Comparison of ENCODE assay signal across 11 cellular contexts in the genomic region with DNA sequence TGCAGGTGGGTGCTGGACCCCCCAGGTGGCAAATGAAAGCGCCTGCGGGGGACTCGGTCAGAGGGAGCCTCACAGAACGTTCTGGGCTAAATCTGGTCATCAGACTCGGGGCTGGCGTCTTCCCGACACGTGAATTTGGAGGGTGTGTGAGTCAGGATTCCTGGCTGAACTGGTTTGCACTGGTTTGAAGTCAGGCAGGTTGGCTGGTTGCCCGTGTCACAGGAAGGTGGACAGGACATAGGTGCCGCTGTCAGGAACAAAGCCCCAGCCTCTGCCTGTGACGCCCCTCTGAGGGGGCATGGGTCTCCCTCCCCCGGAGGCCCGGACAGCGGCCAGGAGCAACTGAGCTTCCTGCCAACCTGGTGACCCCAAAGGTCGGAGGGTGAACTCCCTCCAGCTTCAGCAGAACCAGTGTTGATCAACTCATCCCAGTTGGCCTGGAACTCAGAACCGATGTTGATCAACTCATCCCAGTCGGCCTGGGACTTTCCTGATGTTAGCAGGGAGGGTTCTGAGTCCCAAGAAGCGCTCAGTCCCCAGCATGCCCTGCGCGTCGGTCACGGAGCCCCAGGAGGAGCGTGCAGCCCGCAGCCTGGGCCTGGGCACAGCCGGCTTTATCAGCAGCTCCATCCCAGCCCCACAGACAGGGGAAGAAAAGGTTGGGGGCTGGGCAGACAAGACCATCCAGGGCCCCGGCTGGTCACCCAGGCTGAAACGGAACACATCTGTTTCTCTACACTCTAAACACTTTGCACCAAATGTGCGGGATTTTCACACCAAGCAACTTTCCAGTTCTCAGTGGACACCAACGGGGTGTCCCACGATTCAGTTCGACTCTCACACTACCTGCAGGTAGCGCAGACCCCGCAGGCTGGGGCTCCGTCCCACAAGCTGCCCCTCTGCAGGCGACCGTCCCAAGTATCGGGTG. TPM values are rescaled to one million over a fixed set of nuclear protein-coding genes. Genes with fewer than 3 reads are reported as not detected.
DNase-seq lines count a peak whose midpoint lies in the region; TF ChIP-seq lines count a peak whose summit lies in the region.
"Had no signal": no experiment of that assay in that cellular context is flagged by ENCODE, and none has a peak within 500 bp of the region (broad histone marks: within the 10 kb centered on the region; RNA-seq: fewer than 3 reads in every experiment).

No MANE protein-coding gene starts in this region.

- H2AK5ac ChIP-seq in mesenchymal stem cell (ENCODE audit: low read length, severe bottlenecking): no peak overlapping the region

- TF ChIP-seq CTCF in adrenal gland (IDR thresholded peaks at IDR 0.05) (no peak), lower leg skin (IDR thresholded peaks at IDR 0.05) (no peak), thyroid gland (IDR thresholded peaks at IDR 0.05) (no peak), GM13977 (IDR thresholded peaks at IDR 0.05; ENCODE audit: extremely low read depth, insufficient read depth, missing control alignments) (no peak)

- H2BK12ac ChIP-seq in mesenchymal stem cell (ENCODE audit: low read length in 2 of 2): no peak overlapping the region

- H3K14ac ChIP-seq in mesenchymal stem cell (ENCODE audit: low read length in 2 of 2): no peak overlapping the region

- in situ Hi-C loops in GM13977 (cut with MboI; ENCODE audit: low pct_unique_long_range_greater_than_20kb, low sequenced_read_pairs, unreplicated experiment): no loop called here

- intact Hi-C loops in adrenal gland (cut with DNase I) (no loop called here), lower leg skin (cut with DNase I; ENCODE audit: low total_unique reads) (no loop called here), thyroid gland (cut with DNase I) (no loop called here)

- no peak overlapping the region for H2BK15ac ChIP-seq in mesenchymal stem cell (ENCODE audit: low read depth, poor library complexity, severe bottlenecking)

- no peak overlapping the region for H2BK5ac ChIP-seq in mesenchymal stem cell (ENCODE audit: low read depth, low read length, poor library complexity, severe bottlenecking)

- no peak overlapping the region for H3K23ac ChIP-seq in mesenchymal stem cell (ENCODE audit: low read length in 2 of 2)

- no peak overlapping the region for H3K18ac ChIP-seq in mesenchymal stem cell (ENCODE audit: low read depth in 1 of 2, low read length in 2 of 2)

- H3K4me2 ChIP-seq in mesenchymal stem cell (ENCODE audit: low read length, poor library complexity, severe bottlenecking): no peak overlapping the region

- H3K27me3 ChIP-seq in adrenal gland (no peaks in the 10 kb centered on the region), thyroid gland (no peaks in the 10 kb centered on the region), mesenchymal stem cell (ENCODE audit: control insufficient read depth in 1 of 2, insufficient read depth in 1 of 2, low read length in 2 of 2) (peaks cover 11 to 24% of the 10 kb centered on the region in 2 experiments)

- 81 to 85% (median 82%) methylated on average over 25 to 37 of the region's 37 CpGs for WGBS in adrenal gland, 4 donors
- 77% methylated on average over 25 to 37 of the region's 37 CpGs for WGBS in lower leg skin, 2 donors
- 77 to 81% methylated on average over 22 to 29 of the region's 37 CpGs for WGBS in thyroid gland, 2 donors
- 88% methylated on average over 37 of the region's 37 CpGs for WGBS in mesenchymal stem cell

- peak; percentile 15 for DNase-seq in activated T-cell treated with anti-CD3 and anti-CD28 coated beads, Interleukin-2, amount 50 U/mL, for 1 hour
- DNase-seq in activated T-cell treated with anti-CD3 and anti-CD28 coated beads for 4 hours (no peak), adrenal gland (peak in 6 of 7 donors; percentile 17 to 56 (median 31)), lower leg skin (ENCODE audit: low spot score in 2 of 2) (peak; percentile 60 to 90), thyroid gland (peak; percentile 92 to 96), mesenchymal stem cell (no peak), SHP77 treated with DMSO at 0.1 percent for 48 hours (lab: John Stamatoyannopoulos, UW) (no peak), GM13977 (ENCODE audit: low spot score) (no peak)
- DNase-seq: activated CD4-positive, alpha-beta T cell treated with anti-CD3 and anti-CD28 coated beads, Interleukin-2, amount 10 ng/mL, durations not matched to agents 7 days and 5 days; GDM1; NCI-H1694 had no signal

- no peak overlapping the region for H4K91ac ChIP-seq in mesenchymal stem cell (ENCODE audit: low read length)

- H2BK120ac ChIP-seq in mesenchymal stem cell (ENCODE audit: low read depth, low read length): no peak overlapping the region

- H3K4me3 ChIP-seq in adrenal gland (no peak overlapping the region), lower leg skin (ENCODE audit: low read depth, poor library complexity, severe bottlenecking) (no peak overlapping the region), thyroid gland (replicated peaks in 1 of 3) (no peak overlapping the region), mesenchymal stem cell (ENCODE audit: insufficient read depth in 1 of 2, low read depth in 1 of 2, low read length in 2 of 2) (no peak overlapping the region)

- H2AFZ ChIP-seq in mesenchymal stem cell (ENCODE audit: low read depth, low read length): no peak overlapping the region

- H3K9ac ChIP-seq in mesenchymal stem cell (ENCODE audit: low read length): no peak overlapping the region

- H3K9me3 ChIP-seq in adrenal gland (replicated peaks in 1 of 3): no peaks in the 10 kb centered on the region
- H3K9me3 ChIP-seq in thyroid gland: no peaks in the 10 kb centered on the region
- H3K9me3 ChIP-seq in mesenchymal stem cell (ENCODE audit: control insufficient read depth, low read length): no peaks in the 10 kb centered on the region

- no peak overlapping the region for H3K4ac ChIP-seq in mesenchymal stem cell (ENCODE audit: low read depth in 1 of 2, low read length in 2 of 2)

- H3K36me3 ChIP-seq in adrenal gland (replicated peaks in 1 of 2) (no peaks in the 10 kb centered on the region), thyroid gland (no peaks in the 10 kb centered on the region), mesenchymal stem cell (ENCODE audit: control insufficient read depth in 1 of 2, insufficient read depth in 2 of 2, low read depth in 1 of 2, low read length in 2 of 2) (no peaks in the 10 kb centered on the region)

- H3K4me1 ChIP-seq in adrenal gland (replicated peaks in 1 of 2) (no peaks in the 10 kb centered on the region), thyroid gland (peaks cover 12 to 22% of the 10 kb centered on the region in 2 donors), mesenchymal stem cell (ENCODE audit: control insufficient read depth, insufficient read depth, low read depth, low read length) (peaks cover 9% of the 10 kb centered on the region)

- H3K27ac ChIP-seq in adrenal gland (no peak overlapping the region), thyroid gland (peak overlapping the region; percentile 48 to 66 (median 58)), mesenchymal stem cell (ENCODE audit: low read length, poor library complexity, severe bottlenecking) (no peak overlapping the region)

- H4K8ac ChIP-seq in mesenchymal stem cell (ENCODE audit: low read length): no peak overlapping the region

- TF ChIP-seq POLR2A in adrenal gland (IDR thresholded peaks at IDR 0.05) (no peak), lower leg skin (IDR thresholded peaks at IDR 0.05) (no peak), thyroid gland (IDR thresholded peaks at IDR 0.05) (no peak)

- H3K79me1 ChIP-seq in mesenchymal stem cell (replicated peaks; ENCODE audit: low read length, poor library complexity, severe bottlenecking): no peaks in the 10 kb centered on the region

RNA-seq across cellular contexts. Expression of a gene that starts 14.4 kb away (rescaled TPM):
- 10 to 100 TPM; 18.3 to 72.7 (median 32.5) TPM for total RNA-seq in adrenal gland
- 10 to 100 TPM in 2 of 3 donors, 1 to 10 TPM in 1; 1.9 to 50.8 (median 13.0) TPM for polyA plus RNA-seq in adrenal gland
- 100 to 1,000 TPM; 208 to 343 (median 296) TPM for total RNA-seq in lower leg skin
- 10 to 100 TPM; 57.5 to 89.7 (median 73.3) TPM for total RNA-seq in thyroid gland
- 15.1 TPM for polyA plus RNA-seq in mesenchymal stem cell (2013, experiment 1 of 2)
- polyA plus RNA-seq in mesenchymal stem cell (2013, experiment 2 of 2): 14.1 TPM

Comparison
In these comparisons a context has a peak if more than half of its experiments do, and no peak if none do; other contexts are left out.
1. DNase-seq: peak in activated T-cell treated with anti-CD3 and anti-CD28 coated beads, Interleukin-2, amount 50 U/mL, for 1 hour (single experiment), adrenal gland (6 of 7), lower leg skin (2 of 2) and thyroid gland (2 of 2); none in activated T-cell treated with anti-CD3 and anti-CD28 coated beads for 4 hours (single experiment), mesenchymal stem cell (single experiment), SHP77 treated with DMSO at 0.1 percent for 48 hours (single experiment) and GM13977 (single experiment).
2. H3K27ac ChIP-seq: peak in thyroid gland (3 of 3); none in adrenal gland (0 of 5) and mesenchymal stem cell (single experiment).